Comparison of ENCODE assay signal across 1 cellular context in the genomic region with DNA sequence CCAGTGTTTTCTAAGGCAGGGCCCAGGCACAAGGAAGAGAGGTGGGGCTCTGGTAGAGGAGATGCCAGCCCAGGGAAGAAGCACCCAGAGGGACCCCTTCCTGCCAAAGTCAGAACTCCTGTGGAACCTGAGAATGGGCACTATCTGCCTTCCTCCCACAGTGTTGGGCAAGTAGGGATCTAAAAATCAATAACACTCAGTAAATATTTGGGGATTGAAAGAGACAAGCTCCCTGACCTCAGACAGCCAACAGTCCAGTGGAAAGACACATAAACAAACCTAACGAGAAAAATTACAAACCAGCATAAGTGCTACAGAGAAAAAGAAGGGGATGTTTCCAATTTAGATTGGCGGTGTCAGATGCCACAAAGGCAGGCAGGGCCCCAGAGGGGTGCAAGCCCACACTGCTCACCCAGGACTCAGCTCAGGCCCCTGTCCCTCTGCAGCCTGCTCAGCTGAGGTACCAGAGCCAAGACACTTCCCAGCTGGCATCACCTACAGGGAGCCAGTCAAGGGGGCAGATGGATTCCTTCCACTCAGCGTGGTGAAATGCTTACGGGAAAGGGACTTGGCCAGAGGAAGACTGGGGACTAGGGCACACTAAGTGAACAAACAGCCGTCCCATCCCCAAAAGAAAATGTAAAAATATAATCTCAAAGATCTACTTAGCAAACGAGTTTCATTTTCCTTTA.
TF ChIP-seq lines count a peak whose summit lies in the region.

No MANE protein-coding gene starts in this region.

TF ChIP-seq in HepG2, 621 proteins besides CTCF, POLR2A, EP300 and RAD21:
- peak; percentile 23; the same call in 1 of the 2 replicates for TF ChIP-seq AHDC1 (CRISPR knock-in tag; IDR thresholded peaks at IDR 0.05; ENCODE audit: borderline replicate concordance)
- no peak for TF ChIP-seq TEAD3 (CRISPR knock-in tag; optimal IDR thresholded peaks at IDR 0.05; ENCODE audit: borderline replicate concordance)
- no peak for TF ChIP-seq JUND (CRISPR knock-in tag; IDR thresholded peaks at IDR 0.05)
- no peak for TF ChIP-seq PAWR (CRISPR knock-in tag; IDR thresholded peaks at IDR 0.05; ENCODE audit: borderline replicate concordance)
- TF ChIP-seq BCL6 (CRISPR knock-in tag; IDR thresholded peaks at IDR 0.05), result peak; percentile 47; the same call in 1 of the 2 replicates
- 0 out of 2 replicates have a peak, but pooled peaks have one; percentile 58 for TF ChIP-seq ZNF557 (CRISPR knock-in tag; IDR thresholded peaks at IDR 0.05)
- no peak for TF ChIP-seq SOX13 (IDR thresholded peaks at IDR 0.05)
- TF ChIP-seq SOX13 (CRISPR knock-in tag; conservative IDR thresholded peaks at IDR 0.05 in 1 of 2, IDR thresholded peaks at IDR 0.05 in 1 of 2), result no peak
- peak; percentile 57 for TF ChIP-seq GATAD2A (CRISPR knock-in tag; IDR thresholded peaks at IDR 0.05)
- no peak for TF ChIP-seq ZNF781 (CRISPR knock-in tag; IDR thresholded peaks at IDR 0.05; ENCODE audit: borderline replicate concordance, not compliant biosample characterization)
- TF ChIP-seq ETV5 (CRISPR knock-in tag; IDR thresholded peaks at IDR 0.05; ENCODE audit: borderline replicate concordance), result no peak
- no peak for TF ChIP-seq FOXP1 (IDR thresholded peaks at IDR 0.05)
- TF ChIP-seq FOXP1 (CRISPR knock-in tag; IDR thresholded peaks at IDR 0.05), result peak; percentile 55; the same call in 1 of the 2 replicates
- TF ChIP-seq ZKSCAN8 (CRISPR knock-in tag; IDR thresholded peaks at IDR 0.05; ENCODE audit: borderline replicate concordance), result no peak
- 0 out of 2 replicates have a peak, but pooled peaks have one; percentile 12 for TF ChIP-seq NR2F6 (IDR thresholded peaks at IDR 0.05)
- TF ChIP-seq NR2F6 (CRISPR knock-in tag; IDR thresholded peaks at IDR 0.05), result no peak
- TF ChIP-seq ZNF788 (CRISPR knock-in tag; IDR thresholded peaks at IDR 0.05; ENCODE audit: borderline replicate concordance), result no peak
- TF ChIP-seq, protein P1, sequence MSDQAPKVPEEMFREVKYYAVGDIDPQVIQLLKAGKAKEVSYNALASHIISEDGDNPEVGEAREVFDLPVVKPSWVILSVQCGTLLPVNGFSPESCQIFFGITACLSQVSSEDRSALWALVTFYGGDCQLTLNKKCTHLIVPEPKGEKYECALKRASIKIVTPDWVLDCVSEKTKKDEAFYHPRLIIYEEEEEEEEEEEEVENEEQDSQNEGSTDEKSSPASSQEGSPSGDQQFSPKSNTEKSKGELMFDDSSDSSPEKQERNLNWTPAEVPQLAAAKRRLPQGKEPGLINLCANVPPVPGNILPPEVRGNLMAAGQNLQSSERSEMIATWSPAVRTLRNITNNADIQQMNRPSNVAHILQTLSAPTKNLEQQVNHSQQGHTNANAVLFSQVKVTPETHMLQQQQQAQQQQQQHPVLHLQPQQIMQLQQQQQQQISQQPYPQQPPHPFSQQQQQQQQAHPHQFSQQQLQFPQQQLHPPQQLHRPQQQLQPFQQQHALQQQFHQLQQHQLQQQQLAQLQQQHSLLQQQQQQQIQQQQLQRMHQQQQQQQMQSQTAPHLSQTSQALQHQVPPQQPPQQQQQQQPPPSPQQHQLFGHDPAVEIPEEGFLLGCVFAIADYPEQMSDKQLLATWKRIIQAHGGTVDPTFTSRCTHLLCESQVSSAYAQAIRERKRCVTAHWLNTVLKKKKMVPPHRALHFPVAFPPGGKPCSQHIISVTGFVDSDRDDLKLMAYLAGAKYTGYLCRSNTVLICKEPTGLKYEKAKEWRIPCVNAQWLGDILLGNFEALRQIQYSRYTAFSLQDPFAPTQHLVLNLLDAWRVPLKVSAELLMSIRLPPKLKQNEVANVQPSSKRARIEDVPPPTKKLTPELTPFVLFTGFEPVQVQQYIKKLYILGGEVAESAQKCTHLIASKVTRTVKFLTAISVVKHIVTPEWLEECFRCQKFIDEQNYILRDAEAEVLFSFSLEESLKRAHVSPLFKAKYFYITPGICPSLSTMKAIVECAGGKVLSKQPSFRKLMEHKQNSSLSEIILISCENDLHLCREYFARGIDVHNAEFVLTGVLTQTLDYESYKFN (CRISPR knock-in tag; conservative IDR thresholded peaks at IDR 0.05), result peak; percentile 25; the same call in 1 of the 2 replicates
- TF ChIP-seq MTF1 (CRISPR knock-in tag; IDR thresholded peaks at IDR 0.05), result no peak
- 0 out of 2 replicates have a peak, but pooled peaks have one; percentile 31 for TF ChIP-seq FOXA3 (CRISPR knock-in tag; IDR thresholded peaks at IDR 0.05)
- TF ChIP-seq ONECUT2 (CRISPR knock-in tag; IDR thresholded peaks at IDR 0.05), result peak; percentile 89
- no peak for TF ChIP-seq MYC (CRISPR knock-in tag; IDR thresholded peaks at IDR 0.05; ENCODE audit: borderline replicate concordance)
- TF ChIP-seq ZNF558 (CRISPR knock-in tag; IDR thresholded peaks at IDR 0.05; ENCODE audit: borderline replicate concordance), result no peak
- TF ChIP-seq, protein P2, sequence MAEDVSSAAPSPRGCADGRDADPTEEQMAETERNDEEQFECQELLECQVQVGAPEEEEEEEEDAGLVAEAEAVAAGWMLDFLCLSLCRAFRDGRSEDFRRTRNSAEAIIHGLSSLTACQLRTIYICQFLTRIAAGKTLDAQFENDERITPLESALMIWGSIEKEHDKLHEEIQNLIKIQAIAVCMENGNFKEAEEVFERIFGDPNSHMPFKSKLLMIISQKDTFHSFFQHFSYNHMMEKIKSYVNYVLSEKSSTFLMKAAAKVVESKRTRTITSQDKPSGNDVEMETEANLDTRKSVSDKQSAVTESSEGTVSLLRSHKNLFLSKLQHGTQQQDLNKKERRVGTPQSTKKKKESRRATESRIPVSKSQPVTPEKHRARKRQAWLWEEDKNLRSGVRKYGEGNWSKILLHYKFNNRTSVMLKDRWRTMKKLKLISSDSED (CRISPR knock-in tag; IDR thresholded peaks at IDR 0.05), result no peak
- no peak for TF ChIP-seq TEF (CRISPR knock-in tag; IDR thresholded peaks at IDR 0.05)
- TF ChIP-seq CEBPG (CRISPR knock-in tag; IDR thresholded peaks at IDR 0.05), result peak; percentile 44; the same call in 1 of the 2 replicates
- no peak for TF ChIP-seq ZNF552 (CRISPR knock-in tag; IDR thresholded peaks at IDR 0.05; ENCODE audit: borderline replicate concordance)
- TF ChIP-seq, protein P3, sequence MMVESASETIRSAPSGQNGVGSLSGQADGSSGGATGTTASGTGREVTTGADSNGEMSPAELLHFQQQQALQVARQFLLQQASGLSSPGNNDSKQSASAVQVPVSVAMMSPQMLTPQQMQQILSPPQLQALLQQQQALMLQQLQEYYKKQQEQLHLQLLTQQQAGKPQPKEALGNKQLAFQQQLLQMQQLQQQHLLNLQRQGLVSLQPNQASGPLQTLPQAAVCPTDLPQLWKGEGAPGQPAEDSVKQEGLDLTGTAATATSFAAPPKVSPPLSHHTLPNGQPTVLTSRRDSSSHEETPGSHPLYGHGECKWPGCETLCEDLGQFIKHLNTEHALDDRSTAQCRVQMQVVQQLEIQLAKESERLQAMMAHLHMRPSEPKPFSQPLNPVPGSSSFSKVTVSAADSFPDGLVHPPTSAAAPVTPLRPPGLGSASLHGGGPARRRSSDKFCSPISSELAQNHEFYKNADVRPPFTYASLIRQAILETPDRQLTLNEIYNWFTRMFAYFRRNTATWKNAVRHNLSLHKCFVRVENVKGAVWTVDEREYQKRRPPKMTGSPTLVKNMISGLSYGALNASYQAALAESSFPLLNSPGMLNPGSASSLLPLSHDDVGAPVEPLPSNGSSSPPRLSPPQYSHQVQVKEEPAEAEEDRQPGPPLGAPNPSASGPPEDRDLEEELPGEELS (CRISPR knock-in tag; IDR thresholded peaks at IDR 0.05), result peak; percentile 42; the same call in 1 of the 2 replicates
- peak; percentile 98 for TF ChIP-seq POGK (CRISPR knock-in tag; conservative IDR thresholded peaks at IDR 0.05)
- TF ChIP-seq FOXJ3 (CRISPR knock-in tag; IDR thresholded peaks at IDR 0.05; ENCODE audit: borderline replicate concordance), result peak; percentile 63; the same call in 1 of the 2 replicates
- TF ChIP-seq CEBPB (IDR thresholded peaks at IDR 0.05; ENCODE audit: borderline replicate concordance, low read depth, low read length), result peak; percentile 38; the same call in 1 of the 2 replicates
